16 cellular contexts compared by ENCODE assay signal in the genomic region with DNA sequence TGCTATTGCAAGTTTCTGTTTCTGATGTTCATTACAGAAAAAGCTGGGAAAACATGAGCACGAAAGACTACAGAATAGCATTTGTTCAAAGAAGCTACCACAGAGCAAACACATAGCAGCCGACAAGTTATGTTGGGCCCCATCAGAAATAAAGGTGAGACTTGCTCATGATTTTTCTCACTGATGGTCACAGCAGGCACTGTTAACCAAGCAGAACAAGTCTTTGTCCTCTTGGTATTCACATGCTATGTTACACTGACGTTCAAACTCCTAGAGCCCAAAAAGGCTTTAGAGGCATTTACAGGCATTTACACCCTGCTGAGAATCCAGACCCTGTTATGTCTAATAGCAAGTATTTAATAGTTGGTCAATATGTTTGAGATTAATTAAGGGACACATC.
A peak's percentile ranks its signal among the peaks of the same experiment; 100 is the strongest.
DNase-seq lines count a peak whose midpoint lies in the region; ATAC-seq, FAIRE-seq and TF ChIP-seq lines count a peak whose summit lies in the region.
"Had no signal": no experiment of that assay in that cellular context is flagged by ENCODE, and none has a peak within 500 bp of the region (broad histone marks: within the 10 kb centered on the region; RNA-seq: fewer than 3 reads in every experiment).

No MANE protein-coding gene starts in this region.

- H3K4me2 ChIP-seq in GM12878 (ENCODE audit: control insufficient read depth, insufficient read depth) = no peak overlapping the region
- H3K4me2 ChIP-seq: BLaER1 treated with 17β-estradiol and CSF1 and Interleukin-3, amounts not matched to agents 10 nM and 100 nM had no signal

- TF ChIP-seq RAD21 in GM12878 (IDR thresholded peaks at IDR 0.05; ENCODE audit: insufficient read depth, low read depth, low read length) = no peak

- POLR2A ChIA-PET in GM12878 (lab: Charles Lee) = no interaction called here

- TF ChIP-seq POLR2A in GM12878 (IDR thresholded peaks at IDR 0.05; ENCODE audit: low read depth, low read length) = no peak

- no peaks in the 10 kb centered on the region for H3K36me3 ChIP-seq in GM12878 (ENCODE audit: control insufficient read depth in 2 of 2, insufficient read depth in 2 of 2, low read length in 1 of 2)
- H3K36me3 ChIP-seq: BLaER1 treated with 17β-estradiol and CSF1 and Interleukin-3, amounts not matched to agents 10 nM and 100 nM had no signal

- H3K27ac ChIP-seq in GM12878 (ENCODE audit: control insufficient read depth, insufficient read depth) = no peak overlapping the region
- H3K27ac ChIP-seq: BLaER1 treated with 17β-estradiol and CSF1 and Interleukin-3, amounts not matched to agents 10 nM and 100 nM; GM23248 had no signal

- SMC1A ChIA-PET in GM12878 (lab: Charles Lee; ENCODE audit: uncharacterized antibody, unreplicated experiment) = interaction anchor here (0.6 to 1.0 kb wide), 3 partner anchors 71 to 1729 kb away, joined by 3 read pairs; no protein-coding TSS in a partner anchor

- no peaks in the 10 kb centered on the region for H3K27me3 ChIP-seq in GM12878 (replicated peaks in 1 of 2; ENCODE audit: control insufficient read depth in 2 of 2, insufficient read depth in 2 of 2, low read length in 1 of 2)

- peak; percentile 46 for DNase-seq in NCI-H748 (lab: John Stamatoyannopoulos, UW; ENCODE audit: unreplicated experiment)
- DNase-seq in NCI-H748 treated with DMSO at 0.1 percent for 48 hours (lab: John Stamatoyannopoulos, UW) = no peak
- no peak for DNase-seq in GM12878 (ENCODE audit: low read depth, low spot score)
- peak; percentile 2 for DNase-seq in kidney tubule cell (ENCODE audit: low spot score)
- no peak for DNase-seq in NCI-H1417 treated with DMSO at 0.1 percent for 48 hours (lab: John Stamatoyannopoulos, UW)
- DNase-seq in LoVo (ENCODE audit: low spot score) = no peak
- DNase-seq: ACHN; Calu3; CD4-positive, alpha-beta T cell; DMS 273 treated with DMSO at 0.1 percent for 48 hours; GM23248; H7; IMR-90 had no signal

- TF ChIP-seq CTCF in GM12878 (IDR thresholded peaks at IDR 0.05 in 2 of 3, conservative IDR thresholded peaks at IDR 0.05 in 1 of 3; ENCODE audit: control insufficient read depth in 2 of 3, extremely low read depth in 1 of 3, insufficient read depth in 1 of 3, low read depth in 3 of 3, low read length in 3 of 3) = no peak

- no TSS peak for BruUV-seq in GM12878 (replicated peaks; lab: Mats Ljungman, UMichigan)

- ATAC-seq in GM12878 = peak; percentile 71
- no peak for ATAC-seq in GM21390 (IDR thresholded peaks at IDR 0.05; ENCODE audit: unreplicated experiment)

- TF ChIP-seq EP300 in GM12878 (IDR thresholded peaks at IDR 0.05; ENCODE audit: borderline replicate concordance in 1 of 2, control insufficient read depth in 1 of 2, low read depth in 2 of 2, low read length in 2 of 2) = no peak

- no peak overlapping the region for H3K9ac ChIP-seq in GM12878 (ENCODE audit: control insufficient read depth, insufficient read depth, low read length)
- H3K9ac ChIP-seq: BLaER1 treated with 17β-estradiol and CSF1 and Interleukin-3, amounts not matched to agents 10 nM and 100 nM; GM23248 had no signal

- in situ Hi-C loops in GM12878 (cut with MboI) = no loop called here

- CTCF ChIA-PET in GM12878 (lab: Yijun Ruan, JAX) = no interaction called here

- H3K79me2 ChIP-seq in GM12878 (ENCODE audit: control insufficient read depth, insufficient read depth, low read length) = no peaks in the 10 kb centered on the region

- no peaks in the 10 kb centered on the region for H3K4me1 ChIP-seq in GM12878 (ENCODE audit: control insufficient read depth, insufficient read depth, low read length)
- H3K4me1 ChIP-seq: BLaER1 treated with 17β-estradiol and CSF1 and Interleukin-3, amounts not matched to agents 10 nM and 100 nM had no signal

- no peak for FAIRE-seq in GM12878 (lab: Jason Lieb, UNC)
- FAIRE-seq: GM18507 had no signal

- H3K4me3 ChIP-seq in GM12878 = no peak overlapping the region
- H3K4me3 ChIP-seq: BLaER1 treated with 17β-estradiol and CSF1 and Interleukin-3, amounts not matched to agents 10 nM and 100 nM; GM23248 had no signal

- H2AFZ ChIP-seq in GM12878 (ENCODE audit: control insufficient read depth, low read depth, low read length) = no peak overlapping the region
- H2AFZ ChIP-seq: GM23248 had no signal

- no peaks in the 10 kb centered on the region for H4K20me1 ChIP-seq in GM12878 (ENCODE audit: control insufficient read depth, insufficient read depth)
- H4K20me1 ChIP-seq: BLaER1 treated with 17β-estradiol and CSF1 and Interleukin-3, amounts not matched to agents 10 nM and 100 nM had no signal

- intact Hi-C loops in GM12878 (cut with micrococcal nuclease; ENCODE audit: unreplicated experiment) = no loop called here

- RAD21 ChIA-PET in GM12878 (lab: Charles Lee; ENCODE audit: unreplicated experiment) = interaction anchor here (1.3 kb wide), 1 partner anchor 71 kb away, joined by 5 read pairs; no protein-coding TSS in a partner anchor

- 7% methylated on average over 3 of the region's 3 CpGs for WGBS in GM12878 (ENCODE audit: insufficient coverage, insufficient replicate concordance, low lambda C conversion rate, missing lambda C conversion rate)

- H3K9me3 ChIP-seq in GM12878 (replicated peaks; ENCODE audit: control insufficient read depth, insufficient read depth, low read length) = no peaks in the 10 kb centered on the region

TF ChIP-seq in GM12878, 131 proteins besides CTCF, POLR2A, EP300 and RAD21:
- TF ChIP-seq BCL11A (IDR thresholded peaks at IDR 0.05; ENCODE audit: low read depth, low read length) (no peak), CBX3 (IDR thresholded peaks at IDR 0.05; ENCODE audit: borderline replicate concordance, low read depth) (no peak)
TF ChIP-seq in GM12878: peak in this region for 0.

Comparison
In these comparisons a context has a peak if more than half of its experiments do, and no peak if none do; other contexts are left out.
1. DNase-seq: peak in NCI-H748 (single experiment) and kidney tubule cell (single experiment); none in NCI-H748 treated with DMSO at 0.1 percent for 48 hours (single experiment), GM12878 (single experiment), NCI-H1417 treated with DMSO at 0.1 percent for 48 hours (single experiment) and LoVo (single experiment).